ENCODE assay signal across 37 cellular contexts in the genomic region with DNA sequence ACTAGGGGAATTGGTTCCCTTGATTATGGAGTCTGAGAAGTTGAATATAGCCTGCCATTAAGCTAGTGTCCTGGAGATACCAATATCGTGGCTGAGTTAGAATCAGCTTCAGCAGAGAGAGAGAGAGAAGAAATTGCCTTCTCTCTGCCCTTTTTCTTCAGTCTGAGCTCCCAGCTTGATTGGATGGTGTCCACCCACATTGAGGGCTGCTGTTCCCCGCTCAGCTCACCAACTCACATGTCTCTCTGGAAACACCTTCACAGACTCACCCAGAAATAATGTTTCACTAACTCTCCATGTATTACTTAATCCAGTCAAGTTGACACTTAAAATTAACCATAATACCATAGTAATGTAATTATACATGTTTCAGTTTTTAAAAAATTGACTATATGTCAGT. TPM values are rescaled to one million over a fixed set of nuclear protein-coding genes. Genes with fewer than 3 reads are reported as not detected.
"Had no signal": no experiment of that assay in that cellular context is flagged by ENCODE, and none has a peak within 500 bp of the region (broad histone marks: within the 10 kb centered on the region; RNA-seq: fewer than 3 reads in every experiment).

No MANE protein-coding gene starts in this region.

- H3K9me3 ChIP-seq: MG63 had no signal

- H3K36me3 ChIP-seq: MG63 had no signal

- DNase-seq: Kasumi-1, KG1, MG63, MM.1S, MV-4-11, NCI-H1048, NCI-H1092, NCI-H1092 treated with DMSO at 0.1 percent for 48 hours, NCI-H1105, NCI-H1105 treated with DMSO at 0.1 percent for 48 hours, NCI-H1417, NCI-H1417 treated with DMSO at 0.1 percent for 48 hours, NCI-H1436, NCI-H1436 treated with DMSO at 0.1 percent for 48 hours, NCI-H146, NCI-H1694, NCI-H1694 treated with DMSO at 0.1 percent for 48 hours, NCI-H187, NCI-H187 treated with DMSO at 0.1 percent for 48 hours, NCI-H1930, NCI-H2029, NCI-H2029 treated with DMSO at 0.1 percent for 48 hours, NCI-H2081, NCI-H2081 treated with DMSO at 0.1 percent for 48 hours, NCI-H2107, NCI-H2171, NCI-H2171 treated with DMSO at 0.1 percent for 48 hours, NCI-H2227 treated with DMSO at 0.1 percent for 48 hours, NCI-H226, NCI-H345, NCI-H446, NCI-H446 treated with DMSO at 0.1 percent for 48 hours, NCI-H510A had no signal

- H3K27me3 ChIP-seq: MG63 had no signal

- H3K4me3 ChIP-seq: MG63 had no signal

- H3K27ac ChIP-seq: KMS-11 had no signal

- H3K9ac ChIP-seq: KMS-11 had no signal

- H3K4me2 ChIP-seq: KMS-11 had no signal

RNA-seq across cellular contexts. Expression of gene TRIM43, which starts 17.9 kb away (rescaled TPM):
- total RNA-seq: LHCN-M2, M059J, MCF 10A had no signal
